In the genomic region with DNA sequence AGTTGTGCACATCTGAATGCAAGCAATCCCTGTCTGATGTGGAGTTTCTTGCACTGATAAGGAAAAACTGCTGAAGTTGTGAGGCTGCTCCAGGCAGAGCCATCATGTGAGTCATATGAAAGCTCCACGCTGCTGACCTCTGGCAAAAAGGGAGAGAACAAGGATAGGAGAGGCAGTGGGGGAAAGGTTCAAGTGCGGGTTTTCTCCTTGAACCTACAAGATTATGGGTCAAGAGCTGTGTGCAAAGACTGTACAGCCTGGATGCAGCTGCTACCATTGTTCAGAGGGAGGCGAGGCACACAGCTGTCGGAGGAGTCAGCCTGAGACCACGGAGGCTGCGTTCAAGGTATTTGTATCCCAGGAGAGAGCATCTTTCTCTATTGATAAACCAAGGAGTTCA, we compare ENCODE assay signal across 11 cellular contexts. TPM values are rescaled to one million over a fixed set of nuclear protein-coding genes. Genes with fewer than 3 reads are reported as not detected.
DNase-seq lines count a peak whose midpoint lies in the region; ATAC-seq and TF ChIP-seq lines count a peak whose summit lies in the region.
"Had no signal": no experiment of that assay in that cellular context is flagged by ENCODE, and none has a peak within 500 bp of the region (broad histone marks: within the 10 kb centered on the region; RNA-seq: fewer than 3 reads in every experiment).

A gene (plus strand): TSS at position 96 of the 400 bp plus-strand sequence. CDS start 128 bp downstream, at position 224.

- DNase-seq in HT1080 (ENCODE audit: low read depth) = peak; percentile 36
- peak; percentile 42 for DNase-seq in astrocyte of the hippocampus (ENCODE audit: low read depth, low spot score)
- DNase-seq in islet precursor cell = peak; percentile 76
- no peak for DNase-seq in thoracic aorta (ENCODE audit: low spot score)
- DNase-seq in stimulated activated CD4-positive, alpha-beta T cell treated with anti-CD3 and anti-CD28 coated beads, Interleukin-4, amount 100 ng/mL, for 24 hours = no peak
- DNase-seq in stimulated activated effector memory CD8-positive, alpha-beta T cell treated with anti-CD3 and anti-CD28 coated beads, Interleukin-12 subunit alpha, Interleukin-12 subunit beta, amount 100 ng/mL, for 72 hours (ENCODE audit: low spot score in 2 of 2) = no peak
- DNase-seq in T-helper 2 cell treated with Interferon-gamma antibody and Interleukin-4, amounts not matched to agents 5 μg/mL and 100 μg/mL, for 36 hours (ENCODE audit: low spot score) = no peak
- DNase-seq: NCI-H1436; stimulated activated CD4-positive, alpha-beta T cell treated with anti-CD3 and anti-CD28 coated beads, Interleukin-15, amount 100 ng/mL, for 24 hours; substantia nigra had no signal

- no peak for TF ChIP-seq CTCF in thoracic aorta (IDR thresholded peaks at IDR 0.05)

- peaks cover 27% of the 10 kb centered on the region for H3K27me3 Mint-ChIP-seq in T-helper 2 cell treated with Interferon-gamma antibody and Interleukin-4, amounts not matched to agents 5 μg/mL and 100 μg/mL, for 36 hours (ENCODE audit: low read depth)

- H3K9me3 ChIP-seq in thoracic aorta = no peaks in the 10 kb centered on the region

- ATAC-seq in thoracic aorta (ENCODE audit: insufficient number of reproducible peaks, low FRiP score, low read depth) = peak; percentile 13
- ATAC-seq in stimulated activated effector memory CD8-positive, alpha-beta T cell treated with anti-CD3 and anti-CD28 coated beads, Interleukin-12 subunit alpha, Interleukin-12 subunit beta, amount 100 ng/mL, for 72 hours = no peak

- H3K9me3 Mint-ChIP-seq in stimulated activated effector memory CD8-positive, alpha-beta T cell treated with anti-CD3 and anti-CD28 coated beads, Interleukin-12 subunit alpha, Interleukin-12 subunit beta, amount 100 ng/mL, for 72 hours = no peaks in the 10 kb centered on the region
- no peaks in the 10 kb centered on the region for H3K9me3 Mint-ChIP-seq in T-helper 2 cell treated with Interferon-gamma antibody and Interleukin-4, amounts not matched to agents 5 μg/mL and 100 μg/mL, for 36 hours

- H3K27ac Mint-ChIP-seq in stimulated activated effector memory CD8-positive, alpha-beta T cell treated with anti-CD3 and anti-CD28 coated beads, Interleukin-12 subunit alpha, Interleukin-12 subunit beta, amount 100 ng/mL, for 72 hours = no peak within 1 kb of the TSS
- no peak within 1 kb of the TSS for H3K27ac Mint-ChIP-seq in T-helper 2 cell treated with Interferon-gamma antibody and Interleukin-4, amounts not matched to agents 5 μg/mL and 100 μg/mL, for 36 hours

- peaks cover 0 to 28% of the 10 kb centered on the region in 2 donors for H3K4me1 ChIP-seq in thoracic aorta (ENCODE audit: control insufficient read depth in 1 of 2, low read depth in 2 of 2)

- H3K4me3 ChIP-seq in thoracic aorta = peak within 1 kb of the TSS; percentile 33

- H3K36me3 ChIP-seq in thoracic aorta = no peaks in the 10 kb centered on the region

- no peak within 1 kb of the TSS for H3K4me3 Mint-ChIP-seq in stimulated activated effector memory CD8-positive, alpha-beta T cell treated with anti-CD3 and anti-CD28 coated beads, Interleukin-12 subunit alpha, Interleukin-12 subunit beta, amount 100 ng/mL, for 72 hours
- H3K4me3 Mint-ChIP-seq in T-helper 2 cell treated with Interferon-gamma antibody and Interleukin-4, amounts not matched to agents 5 μg/mL and 100 μg/mL, for 36 hours = no peak within 1 kb of the TSS

- H3K36me3 Mint-ChIP-seq in stimulated activated effector memory CD8-positive, alpha-beta T cell treated with anti-CD3 and anti-CD28 coated beads, Interleukin-12 subunit alpha, Interleukin-12 subunit beta, amount 100 ng/mL, for 72 hours = no peaks in the 10 kb centered on the region
- no peaks in the 10 kb centered on the region for H3K36me3 Mint-ChIP-seq in T-helper 2 cell treated with Interferon-gamma antibody and Interleukin-4, amounts not matched to agents 5 μg/mL and 100 μg/mL, for 36 hours (ENCODE audit: low read depth)

- H3K4me1 Mint-ChIP-seq in stimulated activated effector memory CD8-positive, alpha-beta T cell treated with anti-CD3 and anti-CD28 coated beads, Interleukin-12 subunit alpha, Interleukin-12 subunit beta, amount 100 ng/mL, for 72 hours = no peaks in the 10 kb centered on the region
- no peaks in the 10 kb centered on the region for H3K4me1 Mint-ChIP-seq in T-helper 2 cell treated with Interferon-gamma antibody and Interleukin-4, amounts not matched to agents 5 μg/mL and 100 μg/mL, for 36 hours (ENCODE audit: low read depth)

- H3K27ac ChIP-seq in thoracic aorta = peak within 1 kb of the TSS; percentile 76 to 85

- no peaks in the 10 kb centered on the region for H3K27me3 ChIP-seq in thoracic aorta (replicated peaks; ENCODE audit: insufficient read depth)

RNA-seq across cellular contexts. Expression of the gene that starts here (rescaled TPM):
- 0.72 TPM in 1 of 2 replicates, not detected in the other for total RNA-seq in HT1080 (2014; rRNA removed; shearing (Covaris generic))
- 1.2 and 1.9 TPM in 2 replicates for polyA plus RNA-seq in HT1080 (2015; cell fraction: cytosol; rRNA removed)
- 1.7 and 2.0 TPM in 2 replicates for polyA plus RNA-seq in HT1080 (2015; cell fraction: nucleus; rRNA removed)
- 1 to 10 TPM; 1.5 to 8.3 TPM for total RNA-seq in thoracic aorta
- total RNA-seq: dermis microvascular lymphatic vessel endothelial cell had no signal

Comparison
In these comparisons a context has a peak if more than half of its experiments do, and no peak if none do; other contexts are left out.
1. DNase-seq: peak in HT1080 (single experiment), astrocyte of the hippocampus (single experiment) and islet precursor cell (single experiment); none in thoracic aorta (single experiment), stimulated activated CD4-positive, alpha-beta T cell treated with anti-CD3 and anti-CD28 coated beads, Interleukin-4, amount 100 ng/mL, for 24 hours (single experiment), stimulated activated effector memory CD8-positive, alpha-beta T cell treated with anti-CD3 and anti-CD28 coated beads, Interleukin-12 subunit alpha, Interleukin-12 subunit beta, amount 100 ng/mL, for 72 hours (0 of 2) and T-helper 2 cell treated with Interferon-gamma antibody and Interleukin-4, amounts not matched to agents 5 μg/mL and 100 μg/mL, for 36 hours (single experiment).